In the genomic region with DNA sequence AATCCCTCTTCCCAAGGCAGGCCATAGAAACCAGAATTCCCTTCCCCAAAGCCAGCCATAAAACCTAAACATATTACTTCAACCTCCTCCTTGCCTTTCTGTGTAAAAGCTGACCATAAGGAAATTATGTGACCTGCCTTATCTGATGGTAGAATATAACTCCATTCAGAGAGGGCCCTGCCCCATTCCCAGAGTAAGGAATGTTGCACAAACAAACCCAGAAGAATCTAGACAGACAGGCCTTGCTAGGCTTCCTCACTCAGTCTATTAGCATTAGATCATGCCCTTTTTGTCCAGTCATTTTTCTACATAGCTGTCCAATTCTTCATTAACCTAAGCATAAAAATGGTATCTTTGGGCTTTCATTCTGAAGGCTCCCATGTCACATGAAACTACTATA, we compare ENCODE assay signal across 1 cellular context.
TF ChIP-seq lines count a peak whose summit lies in the region.

No MANE protein-coding gene starts in this region.

TF ChIP-seq in IMR-90, 13 proteins besides CTCF, POLR2A, EP300 and RAD21:
- TF ChIP-seq CHD1 (IDR thresholded peaks at IDR 0.05; ENCODE audit: low read depth, low read length) (no peak), BHLHE40 (IDR thresholded peaks at IDR 0.05; ENCODE audit: low read depth, low read length) (no peak)
